16 cellular contexts compared by ENCODE assay signal in genomic region chr6:126094411-126094810, GRCh38.
DNase-seq lines count a peak whose midpoint lies in the region; ATAC-seq and TF ChIP-seq lines count a peak whose summit lies in the region.
"Had no signal": no experiment of that assay in that cellular context is flagged by ENCODE, and none has a peak within 500 bp of the region (broad histone marks: within the 10 kb centered on the region; RNA-seq: fewer than 3 reads in every experiment).

No MANE protein-coding gene starts in this region.

- H3K4me3 ChIP-seq in breast epithelium: no peak overlapping the region
- no peak overlapping the region for H3K4me3 ChIP-seq in upper lobe of right lung
- H3K4me3 ChIP-seq: GM12878, GM23248 had no signal

- no peaks in the 10 kb centered on the region for H3K9me3 Mint-ChIP-seq in MCF 10A (ENCODE audit: unreplicated experiment)
- H3K9me3 Mint-ChIP-seq in activated T-cell treated with anti-CD3 and anti-CD28 coated beads, Interleukin-2, amount 50 U/mL, for 72 hours: no peaks in the 10 kb centered on the region
- H3K9me3 Mint-ChIP-seq: CD4-positive, alpha-beta T cell had no signal

- DNase-seq in breast epithelium (ENCODE audit: low spot score in 2 of 2) (peak in 1 of 2 donors; percentile 70), MCF 10A (ENCODE audit: unreplicated experiment) (no peak), astrocyte of the hippocampus (ENCODE audit: low read depth, low spot score) (peak; percentile 16), globus pallidus (ENCODE audit: low spot score) (peak; percentile 5), putamen (ENCODE audit: low spot score) (peak; percentile 9), upper lobe of right lung (no peak), KBM-7 (no peak)
- DNase-seq in activated T-cell treated with anti-CD3 and anti-CD28 coated beads, Interleukin-2, amount 50 U/mL, for 72 hours: no peak
- DNase-seq: 8988T; Calu3; CD4-positive, alpha-beta T cell; DMS 273 treated with DMSO at 0.1 percent for 48 hours; GM23248; H7 had no signal

- H3K4me1 ChIP-seq in breast epithelium (no peaks in the 10 kb centered on the region), upper lobe of right lung (no peaks in the 10 kb centered on the region)

- TF ChIP-seq POLR2A in breast epithelium (IDR thresholded peaks at IDR 0.05): no peak

- H3K36me3 Mint-ChIP-seq in MCF 10A (ENCODE audit: insufficient read depth, unreplicated experiment): peaks cover 10% of the 10 kb centered on the region
- no peaks in the 10 kb centered on the region for H3K36me3 Mint-ChIP-seq in activated T-cell treated with anti-CD3 and anti-CD28 coated beads, Interleukin-2, amount 50 U/mL, for 72 hours (ENCODE audit: insufficient read depth in 2 of 2)

- intact Hi-C loops in breast epithelium (cut with DNase I; ENCODE audit: low total_unique reads): no loop called here
- intact Hi-C loops in MCF 10A (cut with micrococcal nuclease): no loop called here
- intact Hi-C loops in upper lobe of right lung (cut with DNase I): no loop called here

- BruUV-seq in MCF 10A (replicated peaks; lab: Mats Ljungman, UMichigan): no TSS peak

- ATAC-seq in upper lobe of right lung: no peak
- no peak for ATAC-seq in activated T-cell treated with anti-CD3 and anti-CD28 coated beads, Interleukin-2, amount 50 U/mL, for 72 hours (replicated peaks in 1 of 2)
- ATAC-seq: GM12878 had no signal

- no peak overlapping the region for H3K4me3 Mint-ChIP-seq in MCF 10A (ENCODE audit: unreplicated experiment)
- no peak overlapping the region for H3K4me3 Mint-ChIP-seq in activated T-cell treated with anti-CD3 and anti-CD28 coated beads, Interleukin-2, amount 50 U/mL, for 72 hours
- H3K4me3 Mint-ChIP-seq: B cell; CD4-positive, alpha-beta T cell had no signal

- H3K9me3 ChIP-seq in breast epithelium (no peaks in the 10 kb centered on the region), upper lobe of right lung (no peaks in the 10 kb centered on the region)

- H3K36me3 ChIP-seq in breast epithelium (no peaks in the 10 kb centered on the region), upper lobe of right lung (no peaks in the 10 kb centered on the region)

- peak overlapping the region; percentile 67 to 75 for H3K27ac ChIP-seq in breast epithelium
- H3K27ac ChIP-seq in upper lobe of right lung: no peak overlapping the region
- H3K27ac ChIP-seq: GM23248 had no signal

- no peaks in the 10 kb centered on the region for H3K27me3 Mint-ChIP-seq in MCF 10A (ENCODE audit: insufficient read depth, unreplicated experiment)
- no peaks in the 10 kb centered on the region for H3K27me3 Mint-ChIP-seq in activated T-cell treated with anti-CD3 and anti-CD28 coated beads, Interleukin-2, amount 50 U/mL, for 72 hours (ENCODE audit: low read depth)
- H3K27me3 Mint-ChIP-seq: B cell; CD4-positive, alpha-beta T cell had no signal

- CTCF ChIA-PET in MCF 10A (lab: Yijun Ruan, JAX): interaction anchor here (0.5 to 0.8 kb wide), 2 partner anchors 10 to 483 kb away, joined by 3 to 4 read pairs; no protein-coding TSS in a partner anchor

- H3K4me1 Mint-ChIP-seq in MCF 10A (ENCODE audit: insufficient read depth, unreplicated experiment): no peaks in the 10 kb centered on the region
- H3K4me1 Mint-ChIP-seq in activated T-cell treated with anti-CD3 and anti-CD28 coated beads, Interleukin-2, amount 50 U/mL, for 72 hours (ENCODE audit: low read depth): no peaks in the 10 kb centered on the region
- H3K4me1 Mint-ChIP-seq: B cell had no signal

- no peak overlapping the region for H3K27ac Mint-ChIP-seq in MCF 10A (ENCODE audit: low read depth, unreplicated experiment)
- H3K27ac Mint-ChIP-seq in activated T-cell treated with anti-CD3 and anti-CD28 coated beads, Interleukin-2, amount 50 U/mL, for 72 hours: no peak overlapping the region
- H3K27ac Mint-ChIP-seq: B cell; CD4-positive, alpha-beta T cell had no signal

- in situ Hi-C loops in KBM-7 (cut with MboI; ENCODE audit: low pct_unique_long_range_greater_than_20kb, low sequenced_read_pairs): no loop called here

- no peaks in the 10 kb centered on the region for H3K27me3 ChIP-seq in breast epithelium
- no peaks in the 10 kb centered on the region for H3K27me3 ChIP-seq in upper lobe of right lung

- TF ChIP-seq CTCF in breast epithelium (IDR thresholded peaks at IDR 0.05) (no peak), MCF 10A (IDR thresholded peaks at IDR 0.05; ENCODE audit: unreplicated experiment) (no peak), upper lobe of right lung (IDR thresholded peaks at IDR 0.05) (no peak)

- POLR2A ChIA-PET in MCF 10A (lab: Yijun Ruan, JAX): interaction anchor here (0.7 kb wide), 1 partner anchor 304 kb away, joined by 3 read pairs; no protein-coding TSS in a partner anchor

Comparison
In these comparisons a context has a peak if more than half of its experiments do, and no peak if none do; other contexts are left out.
1. DNase-seq: peak in astrocyte of the hippocampus (single experiment), globus pallidus (single experiment) and putamen (single experiment); none in MCF 10A (single experiment), upper lobe of right lung (single experiment), KBM-7 (single experiment) and activated T-cell treated with anti-CD3 and anti-CD28 coated beads, Interleukin-2, amount 50 U/mL, for 72 hours (0 of 2).